Comparison of ENCODE assay signal across 16 cellular contexts in genomic region chr2:226733189-226733858, GRCh38.
DNase-seq lines count a peak whose midpoint lies in the region; ATAC-seq and TF ChIP-seq lines count a peak whose summit lies in the region.
"Had no signal": no experiment of that assay in that cellular context is flagged by ENCODE, and none has a peak within 500 bp of the region (broad histone marks: within the 10 kb centered on the region; RNA-seq: fewer than 3 reads in every experiment).

No MANE protein-coding gene starts in this region.

- WGBS in right lobe of liver (ENCODE audit: insufficient coverage, low coverage, low lambda C conversion rate, missing lambda C conversion rate) = 10% methylated on average over 6 of the region's 6 CpGs
- 46 to 74% (median 66%) methylated on average over 6 of the region's 6 CpGs for whole genome bisulfite sequencing in spleen, 5 donors
- WGBS in prostate gland = 43% methylated on average over 6 of the region's 6 CpGs

- H3K9me3 ChIP-seq in right lobe of liver (no peaks in the 10 kb centered on the region), spleen (no peaks in the 10 kb centered on the region), prostate gland (no peaks in the 10 kb centered on the region)
- H3K9me3 ChIP-seq: HAP-1, testis had no signal

- H3K4me1 ChIP-seq in right lobe of liver = peaks cover 0 to 58% (median 19%) of the 10 kb centered on the region in 4 donors
- peaks cover 0 to 7% (median 0%) of the 10 kb centered on the region in 6 donors for H3K4me1 ChIP-seq in spleen
- H3K4me1 ChIP-seq in prostate gland (replicated peaks) = no peaks in the 10 kb centered on the region
- H3K4me1 ChIP-seq: BLaER1 treated with 17β-estradiol and CSF1 and Interleukin-3, amounts not matched to agents 10 nM and 100 nM; testis had no signal

- ATAC-seq in HG02588 (IDR thresholded peaks at IDR 0.05; ENCODE audit: unreplicated experiment) (peak; percentile 55), right lobe of liver (peak; percentile 72 to 89 (median 78))
- ATAC-seq: esophagus mucosa had no signal

- TF ChIP-seq CTCF in cardiac fibroblast (IDR thresholded peaks at IDR 0.05; ENCODE audit: low read depth, low read length) (no peak), right lobe of liver (IDR thresholded peaks at IDR 0.05) (peak in 1 of 4 donors; percentile 15), spleen (IDR thresholded peaks at IDR 0.05 in 8 of 11, conservative IDR thresholded peaks at IDR 0.05 in 3 of 11) (no peak), prostate gland (IDR thresholded peaks at IDR 0.05) (no peak)

- TF ChIP-seq POLR2A in right lobe of liver (IDR thresholded peaks at IDR 0.05) (peak; percentile 29), spleen (IDR thresholded peaks at IDR 0.05) (no peak), prostate gland (IDR thresholded peaks at IDR 0.05) (no peak)

- no peaks in the 10 kb centered on the region for H3K27me3 ChIP-seq in right lobe of liver
- H3K27me3 ChIP-seq in spleen (replicated peaks in 1 of 7) = peaks cover 0 to 9% (median 0%) of the 10 kb centered on the region in 7 donors
- H3K27me3 ChIP-seq in prostate gland (replicated peaks; ENCODE audit: insufficient read depth) = no peaks in the 10 kb centered on the region
- H3K27me3 ChIP-seq: BLaER1 treated with 17β-estradiol and CSF1 and Interleukin-3, amounts not matched to agents 10 nM and 100 nM; testis had no signal

- intact Hi-C loops in right lobe of liver (cut with DNase I) (loop anchor here in 1 of 2 donors (10.0 kb wide), 1 partner anchor 61 kb away; the partner anchor contains the start of gene IRS1), spleen (cut with DNase I; ENCODE audit: low total_unique reads) (no loop called here), prostate gland (cut with DNase I) (no loop called here)

- no peaks in the 10 kb centered on the region for H3K36me3 ChIP-seq in right lobe of liver
- no peaks in the 10 kb centered on the region for H3K36me3 ChIP-seq in spleen
- H3K36me3 ChIP-seq in prostate gland = no peaks in the 10 kb centered on the region
- H3K36me3 ChIP-seq: HAP-1 had no signal

- H3K4me3 ChIP-seq in cardiac fibroblast (replicated peaks in 1 of 2; ENCODE audit: low read depth in 2 of 2, low read length in 2 of 2) (no peak overlapping the region), right lobe of liver (peak overlapping the region in 1 of 3 donors; percentile 23), spleen (no peak overlapping the region), prostate gland (no peak overlapping the region)
- H3K4me3 ChIP-seq: BLaER1 treated with 17β-estradiol and CSF1 and Interleukin-3, amounts not matched to agents 10 nM and 100 nM; HAP-1; testis had no signal

- H3K27ac ChIP-seq in right lobe of liver = peak overlapping the region; percentile 71 to 92 (median 86)
- peak overlapping the region in 1 of 8 donors; percentile 20 for H3K27ac ChIP-seq in spleen
- H3K27ac ChIP-seq in prostate gland = peak overlapping the region in 1 of 2 donors; percentile 13
- H3K27ac ChIP-seq: BLaER1 treated with 17β-estradiol and CSF1 and Interleukin-3, amounts not matched to agents 10 nM and 100 nM had no signal

- peak; percentile 5 for DNase-seq in DMS53 treated with DMSO at 0.1 percent for 48 hours (lab: John Stamatoyannopoulos, UW; ENCODE audit: unreplicated experiment)
- DNase-seq in cardiac fibroblast (ENCODE audit: low read depth in 2 of 2) = peak; percentile 54 to 62
- DNase-seq in right lobe of liver = peak in 2 of 3 donors; percentile 55 to 72
- DNase-seq in spleen = no peak
- no peak for DNase-seq in T-helper 9 cell
- no peak for DNase-seq in NCI-H187 treated with DMSO at 0.1 percent for 48 hours (lab: John Stamatoyannopoulos, UW)
- no peak for DNase-seq in prostate gland (ENCODE audit: low spot score)
- DNase-seq: naive B cell, NCI-H1092 treated with DMSO at 0.1 percent for 48 hours, NCI-H526, T1000, testis had no signal

Comparison
In these comparisons a context has a peak if more than half of its experiments do, and no peak if none do; other contexts are left out.
1. DNase-seq: peak in DMS53 treated with DMSO at 0.1 percent for 48 hours (single experiment), cardiac fibroblast (2 of 2) and right lobe of liver (2 of 3); none in spleen (single experiment), T-helper 9 cell (single experiment), NCI-H187 treated with DMSO at 0.1 percent for 48 hours (single experiment) and prostate gland (single experiment).